Comparison of ENCODE assay signal across 8 cellular contexts in genomic region chr10:98041352-98042043, GRCh38. TPM values are rescaled to one million over a fixed set of nuclear protein-coding genes. Genes with fewer than 3 reads are reported as not detected.
DNase-seq lines count a peak whose midpoint lies in the region; ATAC-seq and TF ChIP-seq lines count a peak whose summit lies in the region.

No MANE protein-coding gene starts in this region.

- no peak for ATAC-seq in GM21390 (IDR thresholded peaks at IDR 0.05; ENCODE audit: unreplicated experiment)

- TF ChIP-seq CTCF in GM13977 (IDR thresholded peaks at IDR 0.05; ENCODE audit: extremely low read depth, insufficient read depth, missing control alignments) (peak; percentile 79), neural crest cell (conservative IDR thresholded peaks at IDR 0.05) (peak; percentile 82), uterus (IDR thresholded peaks at IDR 0.05) (peak; percentile 28 to 43 (median 38))

- peaks cover 93% of the 10 kb centered on the region for H3K27me3 Mint-ChIP-seq in neural crest cell (ENCODE audit: low read depth)

- peaks cover 0 to 7% of the 10 kb centered on the region in 2 donors for H3K27me3 ChIP-seq in uterus

- no peaks in the 10 kb centered on the region for H3K9me3 Mint-ChIP-seq in neural crest cell

- DNase-seq in AG20443 (ENCODE audit: low spot score) = peak; percentile 80
- peak; percentile 70 for DNase-seq in GM13977 (ENCODE audit: low spot score)
- DNase-seq in NCI-H226 = peak; percentile 13
- peak; percentile 73 for DNase-seq in activated CD8-positive, alpha-beta memory T cell treated with anti-CD3 and anti-CD28 coated beads for 24 hours
- DNase-seq in fibroblast of gingiva (ENCODE audit: low read depth) = peak; percentile 30
- DNase-seq in neural crest cell (ENCODE audit: low read depth, low spot score) = peak; percentile 72
- peak in 1 of 2 donors; percentile 36 for DNase-seq in uterus

- intact Hi-C loops in uterus (cut with DNase I; ENCODE audit: low total_unique reads) = no loop called here

- no peak overlapping the region for H3K27ac Mint-ChIP-seq in neural crest cell (ENCODE audit: unreplicated experiment)

- no peaks in the 10 kb centered on the region for H3K9me3 ChIP-seq in uterus

- no peaks in the 10 kb centered on the region for H3K4me1 ChIP-seq in uterus

- H3K36me3 ChIP-seq in uterus = no peaks in the 10 kb centered on the region

- no peak overlapping the region for H3K27ac ChIP-seq in uterus

- peaks cover 12% of the 10 kb centered on the region for H3K4me1 Mint-ChIP-seq in neural crest cell

- no peak overlapping the region for H3K4me3 Mint-ChIP-seq in neural crest cell

- no peak overlapping the region for H3K4me3 ChIP-seq in uterus

- TF ChIP-seq POLR2A in uterus (IDR thresholded peaks at IDR 0.05) = no peak

- in situ Hi-C loops in GM13977 (cut with MboI; ENCODE audit: low pct_unique_long_range_greater_than_20kb, low sequenced_read_pairs, unreplicated experiment) = loop anchor here (10.0 kb wide), 1 partner anchor 127 kb away; no protein-coding TSS in a partner anchor

- H3K36me3 Mint-ChIP-seq in neural crest cell (ENCODE audit: low read depth) = no peaks in the 10 kb centered on the region

RNA-seq across cellular contexts. Expression of gene CRTAC1, which starts 11.1 kb away (rescaled TPM):
- total RNA-seq in neural crest cell (0.82 and 1.1 TPM in 2 replicates), uterus (1 to 10 TPM in 2 of 4 donors, under 1 TPM in 2; 0.26 to 7.5 (median 2.0) TPM)
